In genomic region chr3:125107861-125108567, GRCh38 we compare ENCODE assay signal across 9 cellular contexts. TPM values are rescaled to one million over a fixed set of nuclear protein-coding genes. Genes with fewer than 3 reads are reported as not detected.
DNase-seq lines count a peak whose midpoint lies in the region; ATAC-seq and TF ChIP-seq lines count a peak whose summit lies in the region.
"Had no signal": no experiment of that assay in that cellular context is flagged by ENCODE, and none has a peak within 500 bp of the region (broad histone marks: within the 10 kb centered on the region; RNA-seq: fewer than 3 reads in every experiment).

No MANE protein-coding gene starts in this region.

- H3K9me3 Mint-ChIP-seq in WTC11 (no peaks in the 10 kb centered on the region), osteocyte (ENCODE audit: unreplicated experiment) (peaks cover 11% of the 10 kb centered on the region)

- CTCF ChIA-PET in WTC11 (lab: Charles Lee), result interaction anchor here (0.6 to 1.5 kb wide), 2 partner anchors 42 to 429 kb away, joined by 3 read pairs; no protein-coding TSS in a partner anchor

- H3K4me3 Mint-ChIP-seq in WTC11 (no peak overlapping the region), osteocyte (ENCODE audit: unreplicated experiment) (no peak overlapping the region)

- peak; percentile 44 for ATAC-seq in GM18498 (IDR thresholded peaks at IDR 0.05; ENCODE audit: unreplicated experiment)
- peak; percentile 34 for ATAC-seq in HG02763 (IDR thresholded peaks at IDR 0.05; ENCODE audit: unreplicated experiment)
- ATAC-seq in WTC11, result no peak

- POLR2A ChIA-PET in WTC11 (lab: Charles Lee), result no interaction called here

- H3K36me3 Mint-ChIP-seq in WTC11, result peaks cover 5% of the 10 kb centered on the region
- peaks cover 2% of the 10 kb centered on the region for H3K36me3 Mint-ChIP-seq in osteocyte (ENCODE audit: unreplicated experiment)

- no peak for DNase-seq in WTC11 (ENCODE audit: low spot score)
- DNase-seq in osteocyte (ENCODE audit: extremely low spot score, unreplicated experiment), result peak; percentile 34
- DNase-seq in amygdala (lab: John Stamatoyannopoulos, UW), result no peak
- no peak for DNase-seq in medulla oblongata (ENCODE audit: extremely low spot score)
- no peak for DNase-seq in cerebellar nuclear complex (lab: John Stamatoyannopoulos, UW)
- DNase-seq in cortex of kidney (lab: John Stamatoyannopoulos, UW), result no peak
- DNase-seq: activated effector memory CD4-positive, alpha-beta T cell treated with anti-CD3 and anti-CD28 coated beads, Interleukin-2, amount 50 U/mL, for 16 hours had no signal

- TF ChIP-seq CTCF in WTC11 (IDR thresholded peaks at IDR 0.05), result no peak
- TF ChIP-seq CTCF in osteocyte (IDR thresholded peaks at IDR 0.05), result no peak

- H3K4me1 Mint-ChIP-seq in WTC11 (peaks cover 8% of the 10 kb centered on the region), osteocyte (ENCODE audit: unreplicated experiment) (peaks cover 46% of the 10 kb centered on the region)

- H3K27ac Mint-ChIP-seq in WTC11 (no peak overlapping the region), osteocyte (ENCODE audit: unreplicated experiment) (peak overlapping the region; percentile 82)

- H3K27me3 Mint-ChIP-seq in WTC11 (ENCODE audit: low read depth) (no peaks in the 10 kb centered on the region), osteocyte (ENCODE audit: unreplicated experiment) (no peaks in the 10 kb centered on the region)

TF ChIP-seq in WTC11, 78 proteins besides CTCF, POLR2A, EP300 and RAD21:
- no peak for TF ChIP-seq MYBL2 (CRISPR knock-in tag; IDR thresholded peaks at IDR 0.05)
- no peak for TF ChIP-seq PRRX2 (CRISPR knock-in tag; IDR thresholded peaks at IDR 0.05)
- TF ChIP-seq ZNF121 (CRISPR knock-in tag; IDR thresholded peaks at IDR 0.05), result 0 out of 2 replicates have a peak, but pooled peaks have one; percentile 6

RNA-seq across cellular contexts. Expression of gene HEG1, which starts 52.2 kb away (rescaled TPM):
- total RNA-seq in WTC11 (2021) (7.9 to 14.6 TPM (median 8.7 TPM) in 3 replicates), osteocyte (123 and 129 TPM in 2 replicates)
